8 cellular contexts compared by ENCODE assay signal in the genomic region with DNA sequence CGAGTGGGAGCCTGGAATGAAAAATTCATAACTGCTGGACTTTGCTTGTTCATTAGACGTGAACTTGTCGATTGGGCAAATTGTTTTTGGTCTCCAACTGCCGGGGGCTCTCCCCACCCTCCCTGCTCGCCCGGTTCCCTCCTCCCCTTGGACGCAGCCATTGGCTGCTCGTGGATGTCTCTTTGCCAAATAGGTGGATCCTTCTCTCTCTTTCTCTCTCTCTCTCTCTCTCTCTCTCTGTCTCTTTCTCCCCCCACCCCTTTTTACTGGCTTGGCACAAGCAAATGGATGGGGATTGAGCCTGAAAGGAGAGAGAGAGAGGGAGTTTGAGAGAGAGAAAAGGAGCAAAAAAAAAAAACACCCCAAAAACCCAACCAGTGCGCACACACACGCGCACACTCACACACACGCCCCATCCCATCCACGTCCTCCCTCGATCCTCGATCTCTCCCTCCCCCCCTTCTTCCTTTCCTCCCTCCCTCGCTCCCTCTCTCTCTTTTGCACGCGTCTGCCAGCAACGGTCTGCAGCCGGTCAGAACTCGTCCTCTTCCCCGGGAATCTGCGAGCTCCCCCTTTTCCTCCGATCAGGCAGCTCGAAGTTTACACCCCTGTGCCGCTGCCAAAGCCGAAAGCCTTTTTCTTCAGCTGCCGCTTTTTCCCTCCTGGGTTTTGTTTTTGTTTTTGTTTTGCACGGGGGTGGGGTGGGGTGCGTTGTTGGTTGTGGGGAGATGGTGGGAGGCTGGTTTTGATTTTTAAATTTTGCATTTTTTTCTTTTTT. TPM values are rescaled to one million over a fixed set of nuclear protein-coding genes. Genes with fewer than 3 reads are reported as not detected.
DNase-seq lines count a peak whose midpoint lies in the region; ATAC-seq, FAIRE-seq and TF ChIP-seq lines count a peak whose summit lies in the region.

No MANE protein-coding gene starts in this region.

- no peak overlapping the region for H3K27ac ChIP-seq in H1 (ENCODE audit: low read depth, low read length)
- no peak overlapping the region for H3K27ac ChIP-seq in mesendoderm (ENCODE audit: low read depth, low read length)

- H3K4me1 ChIP-seq in H1 (replicated peaks in 1 of 4; ENCODE audit: control insufficient read depth in 3 of 4, insufficient read depth in 4 of 4, low read length in 3 of 4) (peaks cover 11 to 34% (median 29%) of the 10 kb centered on the region in 4 experiments), mesendoderm (ENCODE audit: control insufficient read depth, low read depth, low read length) (no peaks in the 10 kb centered on the region)

- H2BK5ac ChIP-seq in H1 (ENCODE audit: low read depth, low read length) (no peak overlapping the region), mesendoderm (ENCODE audit: low read length) (no peak overlapping the region)

- no peak overlapping the region for H2AFZ ChIP-seq in H1 (ENCODE audit: low read length)

- H4K20me1 ChIP-seq in H1 (replicated peaks in 1 of 2; ENCODE audit: control insufficient read depth in 1 of 2, insufficient read depth in 2 of 2, low read length in 2 of 2): peaks cover 3 to 22% of the 10 kb centered on the region in 2 experiments

- H3K23me2 ChIP-seq in H1 (ENCODE audit: low read depth, low read length): peaks cover 2% of the 10 kb centered on the region; the same call in 1 of the 2 replicates

- H3K18ac ChIP-seq in H1 (ENCODE audit: extremely low read depth, low read length) (no peak overlapping the region), mesendoderm (ENCODE audit: low read length) (no peak overlapping the region)

- H4K8ac ChIP-seq in H1 (ENCODE audit: extremely low read depth, insufficient read depth, low read length) (no peak overlapping the region), mesendoderm (ENCODE audit: low read depth, low read length) (no peak overlapping the region)

- H2BK12ac ChIP-seq in H1 (ENCODE audit: low read depth, low read length): no peak overlapping the region

- POLR2A ChIA-PET in H1 (lab: Charles Lee; ENCODE audit: partially characterized antibody): interaction anchor here (0.8 to 3.1 kb wide), 3 partner anchors 13 to 73 kb away, joined by 3 to 16 read pairs (median 4); no protein-coding TSS in a partner anchor

- H2AK5ac ChIP-seq in H1 (ENCODE audit: low read depth, low read length) (no peak overlapping the region), mesendoderm (ENCODE audit: low read length) (no peak overlapping the region)

- peak; percentile 79 for FAIRE-seq in HTR-8/SVneo (lab: Jason Lieb, UNC)
- no peak for FAIRE-seq in H1 (lab: Jason Lieb, UNC)

- no peak for TF ChIP-seq RAD21 in H1 (IDR thresholded peaks at IDR 0.05 in 1 of 2, conservative IDR thresholded peaks at IDR 0.05 in 1 of 2; ENCODE audit: low read depth in 2 of 2, low read length in 2 of 2)

- H4K91ac ChIP-seq in H1 (replicated peaks; ENCODE audit: insufficient read length, low read length): no peak overlapping the region

- H2BK20ac ChIP-seq in H1 (ENCODE audit: low read length): no peak overlapping the region

- H3K4ac ChIP-seq in H1 (replicated peaks; ENCODE audit: insufficient read length, low read depth, low read length): no peak overlapping the region
- no peak overlapping the region for H3K4ac ChIP-seq in mesendoderm (ENCODE audit: low read depth, low read length)

- WGBS in H1 (ENCODE audit: extremely low coverage in 1 of 2, insufficient coverage in 1 of 2, insufficient read length in 1 of 2, insufficient replicate concordance in 2 of 2, low coverage in 1 of 2, low lambda C conversion rate in 2 of 2, missing lambda C conversion rate in 1 of 2), 2 experiments: 1% methylated on average over 29 of the region's 30 CpGs; no CpG with 5 or more reads in 1 of the 2 experiments
- WGBS in mesendoderm (ENCODE audit: extremely low coverage, insufficient coverage, low lambda C conversion rate): no CpG with 5 or more reads among the region's 30 CpGs

- in situ Hi-C loops in SK-MEL-5 (cut with HindIII; ENCODE audit: low pct_unique_long_range_greater_than_20kb, low sequenced_read_pairs): no loop called here

- H3K4me3 ChIP-seq in H1 (ENCODE audit: extremely low read depth in 1 of 4, insufficient read depth in 2 of 4, low read depth in 3 of 4, low read length in 4 of 4) (peak overlapping the region in 2 of 4 experiments; percentile 5 to 46; a peak in 3 of 8 replicates), mesendoderm (ENCODE audit: low read length) (no peak overlapping the region)

- H3K79me1 ChIP-seq in H1 (ENCODE audit: low read depth, low read length) (no peaks in the 10 kb centered on the region), mesendoderm (ENCODE audit: low read length) (no peaks in the 10 kb centered on the region)

- ATAC-seq in GM18511 (IDR thresholded peaks at IDR 0.05; ENCODE audit: unreplicated experiment) (no peak), GM18868 (IDR thresholded peaks at IDR 0.05; ENCODE audit: unreplicated experiment) (no peak)

- H2BK15ac ChIP-seq in H1 (ENCODE audit: low read length) (no peak overlapping the region), mesendoderm (replicated peaks; ENCODE audit: low read depth) (no peak overlapping the region)

- no peak for TF ChIP-seq CTCF in H1 (IDR thresholded peaks at IDR 0.05; ENCODE audit: control extremely low read depth in 1 of 3, insufficient read depth in 1 of 3, low read depth in 1 of 3, low read length in 3 of 3)

- DNase-seq in DMS 273 (lab: John Stamatoyannopoulos, UW; ENCODE audit: unreplicated experiment): peak; percentile 82
- DNase-seq in HTR-8/SVneo (ENCODE audit: insufficient read length, low spot score): peak; percentile 92
- peak; percentile 69 for DNase-seq in SK-MEL-5 (ENCODE audit: low read depth, low spot score)
- no peak for DNase-seq in H1 (ENCODE audit: low read depth in 1 of 2, low spot score in 2 of 2)
- peak; percentile 50 for DNase-seq in mesendoderm
- peak; percentile 89 for DNase-seq in ureter (ENCODE audit: low spot score)

- H3K27me3 ChIP-seq in H1 (replicated peaks in 1 of 4; ENCODE audit: control insufficient read depth in 3 of 4, extremely low read depth in 1 of 4, insufficient read depth in 3 of 4, low read length in 3 of 4): peaks cover 81 to 98% (median 96%) of the 10 kb centered on the region in 4 experiments
- peaks cover 88% of the 10 kb centered on the region for H3K27me3 ChIP-seq in mesendoderm (ENCODE audit: insufficient read depth, low read length, poor library complexity)

- no peak for TF ChIP-seq EP300 in H1 (IDR thresholded peaks at IDR 0.05; ENCODE audit: borderline replicate concordance in 1 of 2, low read depth in 2 of 2, low read length in 2 of 2)

- no peak overlapping the region for H3K9ac ChIP-seq in H1 (replicated peaks in 1 of 4; ENCODE audit: extremely low read depth in 1 of 4, low read depth in 3 of 4, low read length in 3 of 4)
- H3K9ac ChIP-seq in mesendoderm (ENCODE audit: low read length): no peak overlapping the region

- H3K79me2 ChIP-seq in H1 (ENCODE audit: control insufficient read depth in 1 of 2, insufficient read depth in 2 of 2, low read length in 2 of 2): no peaks in the 10 kb centered on the region
- no peaks in the 10 kb centered on the region for H3K79me2 ChIP-seq in mesendoderm (ENCODE audit: control insufficient read depth, insufficient read depth, low read length)

- CTCF ChIA-PET in H1 (lab: Charles Lee; ENCODE audit: partially characterized antibody): interaction anchor here (1.0 to 15.0 kb wide), 5 partner anchors 9 to 72 kb away, joined by 3 to 760 read pairs (median 9); no protein-coding TSS in a partner anchor

- H3K56ac ChIP-seq in H1 (replicated peaks; ENCODE audit: insufficient read length, low read depth, low read length) (no peak overlapping the region), mesendoderm (ENCODE audit: low read length) (peak overlapping the region; percentile 37)

- H2BK120ac ChIP-seq in H1 (replicated peaks; ENCODE audit: low read depth, low read length) (no peak overlapping the region), mesendoderm (ENCODE audit: low read depth, low read length) (no peak overlapping the region)

- no peak overlapping the region for H3K23ac ChIP-seq in H1 (ENCODE audit: insufficient read length)
- H3K23ac ChIP-seq in mesendoderm (ENCODE audit: low read length): no peak overlapping the region

- no peak for TF ChIP-seq POLR2A in H1 (IDR thresholded peaks at IDR 0.05; ENCODE audit: control extremely low read depth in 1 of 2, low read depth in 2 of 2, low read length in 2 of 2)

- H3K36me3 ChIP-seq in H1 (ENCODE audit: control insufficient read depth in 2 of 4, insufficient read depth in 4 of 4, low read length in 3 of 4): peaks cover 0 to 2% (median 0%) of the 10 kb centered on the region in 4 experiments; a peak in 1 of 8 replicates
- no peaks in the 10 kb centered on the region for H3K36me3 ChIP-seq in mesendoderm (ENCODE audit: control insufficient read depth, insufficient read depth, low read length)

- no peak overlapping the region for H3K14ac ChIP-seq in H1 (ENCODE audit: insufficient read length)

- H3K4me2 ChIP-seq in H1 (ENCODE audit: insufficient read depth in 1 of 2, low read depth in 2 of 2, low read length in 2 of 2): peak overlapping the region; percentile 65
- peak overlapping the region; percentile 1 for H3K4me2 ChIP-seq in mesendoderm (ENCODE audit: low read length)

- no peak overlapping the region for H4K5ac ChIP-seq in H1 (ENCODE audit: insufficient read length, low read depth, low read length)
- H4K5ac ChIP-seq in mesendoderm (ENCODE audit: low read length): no peak overlapping the region

- H3K9me3 ChIP-seq in H1 (ENCODE audit: insufficient read depth in 2 of 2, low read depth in 1 of 2, low read length in 1 of 2): no peaks in the 10 kb centered on the region

RNA-seq across cellular contexts. Expression of a gene that starts 27.8 kb away (rescaled TPM):
- total RNA-seq in SK-MEL-5 (2014; rRNA removed; shearing (Covaris generic)): 4.2 and 4.9 TPM in 2 replicates
- polyA plus RNA-seq in SK-MEL-5 (2015; cell fraction: cytosol; rRNA removed): 32.6 and 37.8 TPM in 2 replicates
- polyA plus RNA-seq in SK-MEL-5 (2015; cell fraction: nucleus; rRNA removed): 5.6 and 13.1 TPM in 2 replicates
- 0.20 and 0.27 TPM in 2 replicates for total RNA-seq in H1 (2021; fragmentation: NEBNext Ultra II Directional; extraction: Animal tissue kit (Norgen Biotek cat#: 25700))
- 0.03 and 0.08 TPM in 2 replicates for polyA plus RNA-seq in H1 (2011; rRNA removed)
- polyA plus RNA-seq in H1 (2011; cell fraction: cytosol; rRNA removed): 0.05 TPM
- polyA plus RNA-seq in H1 (2011; cell fraction: nucleus; rRNA removed): 0.14 TPM
- 0.09 to 0.22 TPM (median 0.12 TPM) in 3 of 4 replicates, not detected in the other for polyA plus RNA-seq in H1 (2012, experiment 1 of 2)
- 0.07 TPM for polyA plus RNA-seq in H1 (2012, experiment 2 of 2)
- 0.26 TPM for polyA plus RNA-seq in H1 (2013, experiment 1 of 2)
- polyA plus RNA-seq in H1 (2013, experiment 2 of 2): 0.18 TPM
- 0.02 and 0.13 TPM in 2 replicates for polyA minus RNA-seq in H1 (2011; rRNA and poly(A)+ RNA removed)
- not detected for polyA minus RNA-seq in H1 (2011; cell fraction: cytosol; rRNA and poly(A)+ RNA removed)
- polyA minus RNA-seq in H1 (2011; cell fraction: nucleus; rRNA and poly(A)+ RNA removed): 0.40 TPM
- 0.07 TPM for polyA plus RNA-seq in mesendoderm (2013, experiment 1 of 2)
- 0.10 TPM for polyA plus RNA-seq in mesendoderm (2013, experiment 2 of 2)
- total RNA-seq in ureter: 91.7 TPM

RNA-seq across cellular contexts. Expression of a gene that starts 53.7 kb away (rescaled TPM):
- total RNA-seq in SK-MEL-5 (2014; rRNA removed; shearing (Covaris generic)): not detected in 2 replicates
- not detected in 2 replicates for polyA plus RNA-seq in SK-MEL-5 (2015; cell fraction: cytosol; rRNA removed)
- polyA plus RNA-seq in SK-MEL-5 (2015; cell fraction: nucleus; rRNA removed): not detected in 2 replicates
- 0.17 and 0.25 TPM in 2 replicates for total RNA-seq in H1 (2021; fragmentation: NEBNext Ultra II Directional; extraction: Animal tissue kit (Norgen Biotek cat#: 25700))
- 0.13 and 0.14 TPM in 2 replicates for polyA plus RNA-seq in H1 (2011; rRNA removed)
- 0.23 TPM for polyA plus RNA-seq in H1 (2011; cell fraction: cytosol; rRNA removed)
- 0.29 TPM for polyA plus RNA-seq in H1 (2011; cell fraction: nucleus; rRNA removed)
- 0.25 to 0.41 TPM (median 0.35 TPM) in 4 replicates for polyA plus RNA-seq in H1 (2012, experiment 1 of 2)
- not detected for polyA plus RNA-seq in H1 (2012, experiment 2 of 2)
- polyA plus RNA-seq in H1 (2013, experiment 1 of 2): 0.20 TPM
- 0.18 TPM for polyA plus RNA-seq in H1 (2013, experiment 2 of 2)
- polyA minus RNA-seq in H1 (2011; rRNA and poly(A)+ RNA removed): 0.32 TPM in 2 replicates
- polyA minus RNA-seq in H1 (2011; cell fraction: cytosol; rRNA and poly(A)+ RNA removed): not detected
- not detected for polyA minus RNA-seq in H1 (2011; cell fraction: nucleus; rRNA and poly(A)+ RNA removed)
- polyA plus RNA-seq in mesendoderm (2013, experiment 1 of 2): 0.03 TPM
- polyA plus RNA-seq in mesendoderm (2013, experiment 2 of 2): 0.01 TPM
- total RNA-seq in ureter: not detected

Comparison
In these comparisons a context has a peak if more than half of its experiments do, and no peak if none do; other contexts are left out.
1. DNase-seq: peak in DMS 273 (single experiment), HTR-8/SVneo (single experiment), SK-MEL-5 (single experiment), mesendoderm (single experiment) and ureter (single experiment); none in H1 (0 of 2).
2. RNA of a gene that starts 27.8 kb away (total RNA-seq): 91.7 TPM in ureter (single experiment); 4.2 to 4.9 TPM in SK-MEL-5 and 0.20 to 0.27 TPM in H1; every median in the first group is over 10 times any median in the second.